ENCODE assay signal across 1 cellular context in genomic region chr21:33576741-33577141, GRCh38.
A peak's percentile ranks its signal among the peaks of the same experiment; 100 is the strongest.
TF ChIP-seq lines count a peak whose summit lies in the region.
"Not testable (repeated sequence)": the region's sequence is repeated elsewhere in the genome, so short reads cannot be mapped to it uniquely, and the experiment has no call there.

No MANE protein-coding gene starts in this region.

TF ChIP-seq in HepG2, 621 proteins besides CTCF, POLR2A, EP300 and RAD21 (continued from another document):
- TF ChIP-seq ZNF792 (CRISPR knock-in tag; IDR thresholded peaks at IDR 0.05) (0 out of 2 replicates have a peak, but pooled peaks have one; percentile 31), MBD4 (IDR thresholded peaks at IDR 0.05; ENCODE audit: borderline replicate concordance, low read length) (peak; percentile 73; the same call in 1 of the 2 replicates), MIER2 (CRISPR knock-in tag; IDR thresholded peaks at IDR 0.05) (peak; percentile 62; the same call in 1 of the 2 replicates), MYPOP (CRISPR knock-in tag; IDR thresholded peaks at IDR 0.05) (peak; percentile 35; the same call in 1 of the 2 replicates), KMT2B (CRISPR knock-in tag; IDR thresholded peaks at IDR 0.05) (0 out of 2 replicates have a peak, but pooled peaks have one; percentile 53), ATM (IDR thresholded peaks at IDR 0.05; ENCODE audit: borderline replicate concordance) (peak; percentile 30; the same call in 1 of the 2 replicates), MIER3 (CRISPR knock-in tag; IDR thresholded peaks at IDR 0.05; ENCODE audit: borderline replicate concordance) (peak; percentile 74; the same call in 1 of the 2 replicates), KDM3A (CRISPR knock-in tag; IDR thresholded peaks at IDR 0.05; ENCODE audit: low read depth) (peak; percentile 69; the same call in 1 of the 2 replicates), SIX1 (CRISPR knock-in tag; IDR thresholded peaks at IDR 0.05; ENCODE audit: borderline replicate concordance) (peak; percentile 67; the same call in 1 of the 2 replicates), NONO (CRISPR knock-in tag; conservative IDR thresholded peaks at IDR 0.05) (0 out of 2 replicates have a peak, but pooled peaks have one; percentile 39), PITX1 (CRISPR knock-in tag; IDR thresholded peaks at IDR 0.05) (peak; percentile 76; the same call in 1 of the 2 replicates), HMG20B (CRISPR knock-in tag; conservative IDR thresholded peaks at IDR 0.05) (peak; percentile 91), THRA (CRISPR knock-in tag; IDR thresholded peaks at IDR 0.05; ENCODE audit: borderline replicate concordance) (peak; percentile 73), MIXL1 (CRISPR knock-in tag; IDR thresholded peaks at IDR 0.05) (peak; percentile 97), CBFB (CRISPR knock-in tag; IDR thresholded peaks at IDR 0.05) (peak; percentile 71; the same call in 1 of the 2 replicates), SOX5 (CRISPR knock-in tag; IDR thresholded peaks at IDR 0.05; ENCODE audit: borderline replicate concordance) (peak; percentile 89), SATB2 (CRISPR knock-in tag; IDR thresholded peaks at IDR 0.05) (peak; percentile 66; the same call in 1 of the 2 replicates), ARID3A (IDR thresholded peaks at IDR 0.05; ENCODE audit: low read depth, low read length) (peak; percentile 89), CEBPG (CRISPR knock-in tag; IDR thresholded peaks at IDR 0.05) (peak; percentile 99), ATF2 (CRISPR knock-in tag; IDR thresholded peaks at IDR 0.05) (peak; percentile 95), GATA4 (IDR thresholded peaks at IDR 0.05; ENCODE audit: borderline replicate concordance, low read depth) (peak; percentile 77; the same call in 1 of the 2 replicates), RERE (CRISPR knock-in tag; IDR thresholded peaks at IDR 0.05; ENCODE audit: low read depth) (peak; percentile 80; the same call in 1 of the 2 replicates), MLX (CRISPR knock-in tag; IDR thresholded peaks at IDR 0.05) (peak; percentile 50; the same call in 1 of the 2 replicates), SOX13 (IDR thresholded peaks at IDR 0.05) (peak; percentile 75), SOX13 (CRISPR knock-in tag; conservative IDR thresholded peaks at IDR 0.05 in 1 of 2, IDR thresholded peaks at IDR 0.05 in 1 of 2) (peak in 1 of 2 experiments; percentile 89; a peak in 2 of 4 replicates), ZSCAN9 (CRISPR knock-in tag; IDR thresholded peaks at IDR 0.05; ENCODE audit: borderline replicate concordance) (peak; percentile 78; the same call in 1 of the 2 replicates), HDAC1 (CRISPR knock-in tag; IDR thresholded peaks at IDR 0.05) (peak; percentile 60), CEBPB (IDR thresholded peaks at IDR 0.05; ENCODE audit: borderline replicate concordance, low read depth, low read length) (peak; percentile 98), ZNF331 (CRISPR knock-in tag; IDR thresholded peaks at IDR 0.05) (peak; percentile 94), ZBTB33 (CRISPR knock-in tag; IDR thresholded peaks at IDR 0.05) (peak; percentile 21; the same call in 1 of the 2 replicates), FOXA3 (CRISPR knock-in tag; IDR thresholded peaks at IDR 0.05) (peak; percentile 89), LCORL (IDR thresholded peaks at IDR 0.05) (peak; percentile 65; the same call in 1 of the 2 replicates), LCORL (CRISPR knock-in tag; IDR thresholded peaks at IDR 0.05) (peak; percentile 80), CCDC6 (CRISPR knock-in tag; IDR thresholded peaks at IDR 0.05) (0 out of 2 replicates have a peak, but pooled peaks have one; percentile 36), FOXA1 (IDR thresholded peaks at IDR 0.05) (peak; percentile 74), FOXA1 (CRISPR knock-in tag; IDR thresholded peaks at IDR 0.05) (peak; percentile 81), ARID4A (CRISPR knock-in tag; IDR thresholded peaks at IDR 0.05; ENCODE audit: borderline replicate concordance) (peak; percentile 43; the same call in 1 of the 2 replicates), NR2C2 (CRISPR knock-in tag; IDR thresholded peaks at IDR 0.05; ENCODE audit: borderline replicate concordance) (peak; percentile 38; the same call in 1 of the 2 replicates), KAT7 (CRISPR knock-in tag; IDR thresholded peaks at IDR 0.05; ENCODE audit: borderline replicate concordance) (0 out of 2 replicates have a peak, but pooled peaks have one; percentile 37), ARNTL (CRISPR knock-in tag; IDR thresholded peaks at IDR 0.05) (peak; percentile 33; the same call in 1 of the 2 replicates)
- not testable (repeated sequence) for TF ChIP-seq NONO (IDR thresholded peaks at IDR 0.05)
